ENCODE assay signal across 5 cellular contexts in genomic region chr16:75205438-75205837, GRCh38. TPM values are rescaled to one million over a fixed set of nuclear protein-coding genes. Genes with fewer than 3 reads are reported as not detected.
"Had no signal": no experiment of that assay in that cellular context is flagged by ENCODE, and none has a peak within 500 bp of the region (broad histone marks: within the 10 kb centered on the region; RNA-seq: fewer than 3 reads in every experiment).

No MANE protein-coding gene starts in this region.

RNA-seq across cellular contexts. Expression of gene CTRB2, which starts 1.5 kb away (rescaled TPM):
- total RNA-seq: GM23338, H1, H9, HepG2, HT-29 had no signal

RNA-seq across cellular contexts. Expression of gene CTRB1, which starts 13.3 kb away (rescaled TPM):
- total RNA-seq: GM23338, H1, H9, HepG2, HT-29 had no signal
